In genomic region chr3:24348348-24348747, GRCh38 we compare ENCODE assay signal across 31 cellular contexts.
"Had no signal": no experiment of that assay in that cellular context is flagged by ENCODE, and none has a peak within 500 bp of the region (broad histone marks: within the 10 kb centered on the region; RNA-seq: fewer than 3 reads in every experiment).

No MANE protein-coding gene starts in this region.

- ATAC-seq: activated CD4-positive, alpha-beta T cell treated with anti-CD3 and anti-CD28 coated beads for 36 hours; activated CD8-positive, alpha-beta memory T cell treated with anti-CD3 and anti-CD28 coated beads, Interleukin-2, amount 10 ng/mL, durations not matched to agents 7 days and 5 days; activated CD8-positive, alpha-beta T cell treated with anti-CD3 and anti-CD28 coated beads, Interleukin-2, amount 10 ng/mL, durations not matched to agents 7 days and 5 days; activated naive CD4-positive, alpha-beta T cell treated with anti-CD3 and anti-CD28 coated beads, Interleukin-2, amount 50 U/mL, for 72 hours; esophagus mucosa; T-helper 17 cell had no signal

- H3K27me3 ChIP-seq: breast epithelium, cardiac muscle cell, dorsolateral prefrontal cortex had no signal

- H3K27ac ChIP-seq: breast epithelium, cardiac muscle cell, coronary artery, WERI-Rb-1 had no signal

- FAIRE-seq: frontal cortex had no signal

- H3K4me3 ChIP-seq: breast epithelium, cardiac muscle cell, coronary artery, dorsolateral prefrontal cortex had no signal

- H3K36me3 ChIP-seq: breast epithelium, cardiac muscle cell, WERI-Rb-1 had no signal

- DNase-seq: activated CD4-positive, alpha-beta memory T cell treated with anti-CD3 and anti-CD28 coated beads for 36 hours; activated CD4-positive, alpha-beta T cell treated with anti-CD3 and anti-CD28 coated beads for 36 hours; activated CD4-positive, alpha-beta T cell treated with anti-CD3 and anti-CD28 coated beads, Interleukin-2, amount 10 ng/mL, durations not matched to agents 24 days and 14 days; activated CD4-positive, CD25-positive, alpha-beta regulatory T cell; activated CD4-positive, CD25-positive, alpha-beta regulatory T cell treated with anti-CD3 and anti-CD28 coated beads, Interleukin-2, amount 50 U/mL, for 72 hours; activated CD8-positive, alpha-beta memory T cell treated with anti-CD3 and anti-CD28 coated beads, Interleukin-2, amount 10 ng/mL, durations not matched to agents 7 days and 5 days; activated CD8-positive, alpha-beta memory T cell treated with anti-CD3 and anti-CD28 coated beads, Interleukin-2, amount 50 U/mL, for 4 hours; activated CD8-positive, alpha-beta T cell treated with anti-CD3 and anti-CD28 coated beads, Interleukin-2, amount 10 ng/mL, durations not matched to agents 7 days and 5 days; activated gamma-delta T cell; activated naive CD4-positive, alpha-beta T cell; activated naive CD4-positive, alpha-beta T cell treated with anti-CD3 and anti-CD28 coated beads, Interleukin-2, amount 10 ng/mL, durations not matched to agents 7 days and 5 days; activated naive CD8-positive, alpha-beta T cell treated with anti-CD3 and anti-CD28 coated beads, Interleukin-2, amount 10 ng/mL, durations not matched to agents 7 days and 5 days; activated T-cell treated with anti-CD3 and anti-CD28 coated beads, Interleukin-2, amount 50 U/mL, for 1 hour; activated T-cell treated with anti-CD3 and anti-CD28 coated beads, Interleukin-2, amount 50 U/mL, for 48 hours; central memory CD4-positive, alpha-beta T cell; cerebellar nuclear complex; dorsolateral prefrontal cortex; effector memory CD4-positive, alpha-beta T cell; endodermal cell; foreskin fibroblast; head of caudate nucleus; hippocampal formation; T-helper 17 cell; T1000; WERI-Rb-1 had no signal

- H3K9me3 ChIP-seq: breast epithelium had no signal
